Comparison of ENCODE assay signal across 13 cellular contexts in genomic region chr1:55539652-55540512, GRCh38.
DNase-seq lines count a peak whose midpoint lies in the region; ATAC-seq and TF ChIP-seq lines count a peak whose summit lies in the region.
"Had no signal": no experiment of that assay in that cellular context is flagged by ENCODE, and none has a peak within 500 bp of the region (broad histone marks: within the 10 kb centered on the region; RNA-seq: fewer than 3 reads in every experiment).

No MANE protein-coding gene starts in this region.

- no peak overlapping the region for H2BK20ac ChIP-seq in IMR-90 (ENCODE audit: low read depth, low read length)

- ATAC-seq in IMR-90 (ENCODE audit: low read depth) (no peak), right cardiac atrium (no peak), HG02623 (IDR thresholded peaks at IDR 0.05; ENCODE audit: unreplicated experiment) (no peak)

- no peaks in the 10 kb centered on the region for H4K20me1 ChIP-seq in IMR-90 (ENCODE audit: insufficient read depth, low read length)

- no peak overlapping the region for H3K4me2 ChIP-seq in IMR-90 (ENCODE audit: low read depth, low read length)
- no peak overlapping the region for H3K4me2 ChIP-seq in trophoblast cell (ENCODE audit: low read length)

- no peak overlapping the region for H3K27ac Mint-ChIP-seq in nephron progenitor cell
- H3K27ac Mint-ChIP-seq: HFFc6 had no signal

- TF ChIP-seq POLR2A in IMR-90 (IDR thresholded peaks at IDR 0.05; ENCODE audit: low read depth, low read length) = no peak

- CTCF ChIA-PET in IMR-90 (lab: Yijun Ruan, JAX) = interaction anchor here (1.2 kb wide), 1 partner anchor 40 kb away, joined by 3 read pairs; no protein-coding TSS in a partner anchor

- BruUV-seq in IMR-90 (replicated peaks; lab: Mats Ljungman, UMichigan) = no TSS peak

- peak overlapping the region; percentile 26; the same call in 1 of the 2 replicates for H3K18ac ChIP-seq in IMR-90 (ENCODE audit: low read depth, low read length)
- no peak overlapping the region for H3K18ac ChIP-seq in trophoblast cell (ENCODE audit: low read length)

- H2AFZ ChIP-seq in IMR-90 (replicated peaks; ENCODE audit: low read length, poor library complexity) (no peak overlapping the region), trophoblast cell (ENCODE audit: insufficient read depth, low read length, poor library complexity) (no peak overlapping the region)

- no peak overlapping the region; the same call in 1 of the 2 replicates for H4K5ac ChIP-seq in IMR-90 (ENCODE audit: low read depth, low read length)

- H3K36me3 ChIP-seq in IMR-90 (ENCODE audit: control insufficient read depth, insufficient read depth, low read length) (no peaks in the 10 kb centered on the region), trophoblast cell (ENCODE audit: control insufficient read depth in 1 of 2, insufficient read depth in 2 of 2, low read length in 2 of 2) (peaks cover 0 to 2% of the 10 kb centered on the region in 2 experiments)

- no peaks in the 10 kb centered on the region for H3K9me3 Mint-ChIP-seq in nephron progenitor cell
- H3K9me3 Mint-ChIP-seq: HFFc6 had no signal

- H4K12ac ChIP-seq in trophoblast cell (ENCODE audit: low read depth, low read length) = no peak overlapping the region

- no peak overlapping the region for H3K9ac ChIP-seq in IMR-90 (ENCODE audit: low read depth, low read length)
- H3K9ac ChIP-seq in trophoblast cell (ENCODE audit: low read length) = no peak overlapping the region

- no peak overlapping the region for H2BK120ac ChIP-seq in IMR-90 (ENCODE audit: low read depth, low read length)
- no peak overlapping the region for H2BK120ac ChIP-seq in trophoblast cell (ENCODE audit: insufficient read depth, low read length, poor library complexity)

- H3K23ac ChIP-seq in IMR-90 (ENCODE audit: low read depth, low read length) (no peak overlapping the region), trophoblast cell (ENCODE audit: low read length) (no peak overlapping the region)

- H2BK15ac ChIP-seq in IMR-90 (ENCODE audit: low read depth, low read length) = no peak overlapping the region

- H3K14ac ChIP-seq in IMR-90 (replicated peaks; ENCODE audit: low read depth, low read length) = no peak overlapping the region
- H3K14ac ChIP-seq in trophoblast cell (ENCODE audit: low read length) = no peak overlapping the region

- H3K4me1 Mint-ChIP-seq in nephron progenitor cell = peaks cover 20% of the 10 kb centered on the region

- DNase-seq in Ammon's horn (ENCODE audit: low spot score) (peak; percentile 40), IMR-90 (no peak), head of caudate nucleus (peak in 33 of 42 donors; percentile 6 to 77 (median 34)), trophoblast cell (no peak), right cardiac atrium (no peak), nephron progenitor cell (no peak), HK-2 (ENCODE audit: unreplicated experiment) (no peak)
- DNase-seq: GOT3, HFFc6, NCI-H2081, NCI-H2227 treated with DMSO at 0.1 percent for 48 hours, NCI-H526 treated with DMSO at 0.1 percent for 48 hours had no signal

- no peak for TF ChIP-seq RAD21 in IMR-90 (IDR thresholded peaks at IDR 0.05; ENCODE audit: low read length)

- intact Hi-C loops in IMR-90 (cut with micrococcal nuclease) (no loop called here), head of caudate nucleus (cut with DNase I) (no loop called here), right cardiac atrium (cut with DNase I) (no loop called here)

- H3K27me3 Mint-ChIP-seq in nephron progenitor cell (ENCODE audit: low read depth, poor library complexity) = peaks cover 6% of the 10 kb centered on the region

- no peak overlapping the region for H2AK9ac ChIP-seq in IMR-90 (replicated peaks; ENCODE audit: low read depth, low read length, poor library complexity)

- no peak for TF ChIP-seq CTCF in IMR-90 (conservative IDR thresholded peaks at IDR 0.05; ENCODE audit: low read depth, low read length)
- no peak for TF ChIP-seq CTCF in nephron progenitor cell (IDR thresholded peaks at IDR 0.05)

- H3K4me1 ChIP-seq in IMR-90 (ENCODE audit: control insufficient read depth, insufficient read depth, low read length) (peaks cover 6% of the 10 kb centered on the region; the same call in 1 of the 2 replicates), trophoblast cell (ENCODE audit: control insufficient read depth in 1 of 2, insufficient read depth in 2 of 2, low read length in 2 of 2) (peaks cover 0 to 3% of the 10 kb centered on the region in 2 experiments), right cardiac atrium (ENCODE audit: control insufficient read depth, insufficient read depth, low read length) (no peaks in the 10 kb centered on the region)

- no peak overlapping the region for H2AK5ac ChIP-seq in IMR-90 (ENCODE audit: low read depth, low read length)
- H2AK5ac ChIP-seq in trophoblast cell (ENCODE audit: low read length) = no peak overlapping the region

- H3K4ac ChIP-seq in IMR-90 (ENCODE audit: low read depth, low read length) = no peak overlapping the region
- H3K4ac ChIP-seq in trophoblast cell (ENCODE audit: low read depth, low read length) = no peak overlapping the region

- H3K27ac ChIP-seq in IMR-90 (ENCODE audit: insufficient read depth, low read length) (no peak overlapping the region), trophoblast cell (ENCODE audit: low read depth, low read length) (no peak overlapping the region), right cardiac atrium (ENCODE audit: low read length) (no peak overlapping the region)

- H3K36me3 Mint-ChIP-seq in nephron progenitor cell (ENCODE audit: low read depth) = no peaks in the 10 kb centered on the region

- H3K4me3 Mint-ChIP-seq in nephron progenitor cell = no peak overlapping the region
- H3K4me3 Mint-ChIP-seq: HFFc6 had no signal

- H3K4me3 ChIP-seq in IMR-90 (ENCODE audit: insufficient read depth, low read depth, low read length) (no peak overlapping the region), trophoblast cell (ENCODE audit: low read depth, low read length) (no peak overlapping the region), right cardiac atrium (ENCODE audit: low read length) (no peak overlapping the region)

- no peak overlapping the region for H3K56ac ChIP-seq in IMR-90 (ENCODE audit: extremely low read depth, insufficient read depth, low read length)

- H4K91ac ChIP-seq in IMR-90 (ENCODE audit: insufficient read depth, low read depth, low read length) (no peak overlapping the region; the same call in 1 of the 2 replicates), trophoblast cell (ENCODE audit: low read depth, low read length) (peak overlapping the region; percentile 28)

- no peaks in the 10 kb centered on the region for H3K27me3 ChIP-seq in IMR-90 (ENCODE audit: control insufficient read depth, insufficient read depth, low read length)
- no peaks in the 10 kb centered on the region for H3K27me3 ChIP-seq in trophoblast cell (ENCODE audit: insufficient read depth, low read length)
- no peaks in the 10 kb centered on the region for H3K27me3 ChIP-seq in right cardiac atrium (ENCODE audit: control insufficient read depth, insufficient read depth)

- dilution Hi-C loops in IMR-90 (cut with HindIII; ENCODE audit: low sequenced_read_pairs, unreplicated experiment) = no loop called here

- no peaks in the 10 kb centered on the region; the same call in 1 of the 2 replicates for H3K9me1 ChIP-seq in IMR-90 (ENCODE audit: insufficient read depth, low read length)

- in situ Hi-C loops in IMR-90 (cut with MboI; ENCODE audit: low sequenced_read_pairs) = no loop called here

- POLR2A ChIA-PET in IMR-90 (lab: Charles Lee; ENCODE audit: unreplicated experiment) = no interaction called here

- H2BK5ac ChIP-seq in IMR-90 (ENCODE audit: low read depth, low read length, poor library complexity, severe bottlenecking) (no peak overlapping the region), trophoblast cell (ENCODE audit: low read depth, low read length, poor library complexity) (no peak overlapping the region)

- no peak overlapping the region for H2BK12ac ChIP-seq in trophoblast cell (ENCODE audit: low read length)

- H3K79me2 ChIP-seq in trophoblast cell (ENCODE audit: control insufficient read depth, insufficient read depth, low read length, poor library complexity) = no peaks in the 10 kb centered on the region

- H4K8ac ChIP-seq in IMR-90 (ENCODE audit: low read depth in 2 of 2, low read length in 2 of 2) (no peak overlapping the region), trophoblast cell (ENCODE audit: low read depth, low read length) (no peak overlapping the region)

- H3K79me1 ChIP-seq in IMR-90 (ENCODE audit: low read depth in 1 of 2, low read length in 2 of 2) (no peaks in the 10 kb centered on the region), trophoblast cell (ENCODE audit: low read length) (no peaks in the 10 kb centered on the region)

- H3K9me3 ChIP-seq in IMR-90 (ENCODE audit: control insufficient read depth, insufficient read depth, low read length) = no peaks in the 10 kb centered on the region
- H3K9me3 ChIP-seq in trophoblast cell (ENCODE audit: insufficient read depth, low read depth, low read length) = no peaks in the 10 kb centered on the region
- no peaks in the 10 kb centered on the region for H3K9me3 ChIP-seq in right cardiac atrium (ENCODE audit: control insufficient read depth, low read length)

- no CpG with 5 or more reads among the region's 5 CpGs for WGBS in IMR-90 (ENCODE audit: extremely low coverage in 2 of 2, insufficient read length in 1 of 2), 2 experiments
- no CpG with 5 or more reads among the region's 5 CpGs for WGBS in trophoblast cell (ENCODE audit: extremely low coverage, insufficient coverage, insufficient read length)
- 83% methylated on average over 5 of the region's 5 CpGs for WGBS in right cardiac atrium

TF ChIP-seq in IMR-90, 13 proteins besides CTCF, POLR2A, EP300 and RAD21:
- TF ChIP-seq NFE2L2 (IDR thresholded peaks at IDR 0.05; ENCODE audit: low read depth, low read length) = no peak

Comparison
In these comparisons a context has a peak if more than half of its experiments do, and no peak if none do; other contexts are left out.
1. DNase-seq: peak in Ammon's horn (single experiment) and head of caudate nucleus (33 of 42); none in IMR-90 (single experiment), trophoblast cell (0 of 2), right cardiac atrium (0 of 3), nephron progenitor cell (single experiment) and HK-2 (single experiment).